1 cellular context compared by ENCODE assay signal in the genomic region with DNA sequence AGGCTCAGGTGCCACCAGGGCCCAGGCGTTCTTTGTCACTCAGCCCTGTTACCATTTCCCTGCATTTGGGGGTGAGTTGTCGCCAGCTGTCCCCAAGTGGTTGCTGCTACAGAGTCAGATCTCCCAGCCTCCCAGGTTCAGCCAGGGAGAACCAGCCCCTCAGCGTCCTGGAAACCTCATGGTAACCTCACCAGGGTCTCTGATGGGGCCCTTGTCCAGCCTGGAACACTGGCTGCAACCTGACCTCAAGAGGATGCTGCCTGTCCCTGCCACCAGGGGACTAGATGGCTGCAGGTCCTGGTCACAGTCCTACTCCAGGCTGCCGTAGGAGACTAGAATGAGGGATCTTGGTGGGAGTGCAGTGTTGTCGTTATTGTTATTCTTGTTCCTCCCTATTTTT.
TF ChIP-seq lines count a peak whose summit lies in the region.

No MANE protein-coding gene starts in this region.

TF ChIP-seq in IMR-90, 13 proteins besides CTCF, POLR2A, EP300 and RAD21 (continued from another document):
- TF ChIP-seq, protein P1, sequence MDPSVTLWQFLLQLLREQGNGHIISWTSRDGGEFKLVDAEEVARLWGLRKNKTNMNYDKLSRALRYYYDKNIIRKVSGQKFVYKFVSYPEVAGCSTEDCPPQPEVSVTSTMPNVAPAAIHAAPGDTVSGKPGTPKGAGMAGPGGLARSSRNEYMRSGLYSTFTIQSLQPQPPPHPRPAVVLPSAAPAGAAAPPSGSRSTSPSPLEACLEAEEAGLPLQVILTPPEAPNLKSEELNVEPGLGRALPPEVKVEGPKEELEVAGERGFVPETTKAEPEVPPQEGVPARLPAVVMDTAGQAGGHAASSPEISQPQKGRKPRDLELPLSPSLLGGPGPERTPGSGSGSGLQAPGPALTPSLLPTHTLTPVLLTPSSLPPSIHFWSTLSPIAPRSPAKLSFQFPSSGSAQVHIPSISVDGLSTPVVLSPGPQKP (IDR thresholded peaks at IDR 0.05; ENCODE audit: borderline replicate concordance, low read depth, low read length), result no peak
